1 cellular context compared by ENCODE assay signal in genomic region chr12:109236257-109236656, GRCh38.
TF ChIP-seq lines count a peak whose summit lies in the region.

No MANE protein-coding gene starts in this region.

TF ChIP-seq in K562, 482 proteins besides CTCF, POLR2A, EP300 and RAD21 (continued from another document):
- TF ChIP-seq CHAMP1 (IDR thresholded peaks at IDR 0.05), result no peak
